ENCODE assay signal across 1 cellular context in the genomic region with DNA sequence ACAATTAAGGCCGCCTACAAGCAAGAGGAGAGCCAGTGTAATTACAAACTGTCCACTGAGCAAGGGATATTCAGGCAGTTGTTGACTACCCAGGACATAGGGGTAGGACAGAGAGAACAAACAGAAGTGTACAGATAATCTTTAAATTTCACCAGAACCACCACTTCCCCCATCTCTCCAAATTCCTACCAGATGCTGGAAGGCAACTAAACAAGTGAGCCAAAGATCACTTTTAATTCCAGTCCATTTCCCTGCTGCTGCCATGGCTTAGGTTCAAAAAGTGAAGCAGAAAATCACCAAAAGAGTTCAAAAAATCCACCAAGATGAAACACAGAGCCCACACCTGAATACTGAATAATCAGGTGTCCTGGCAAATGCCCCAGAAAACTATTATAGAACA.
TF ChIP-seq lines count a peak whose summit lies in the region.

No MANE protein-coding gene starts in this region.

TF ChIP-seq in IMR-90, 13 proteins besides CTCF, POLR2A, EP300 and RAD21:
- TF ChIP-seq BHLHE40 (IDR thresholded peaks at IDR 0.05; ENCODE audit: low read depth, low read length) (no peak), MAFK (IDR thresholded peaks at IDR 0.05; ENCODE audit: low read depth, low read length) (no peak), MAZ (IDR thresholded peaks at IDR 0.05; ENCODE audit: borderline replicate concordance, low read depth, low read length) (no peak), RCOR1 (IDR thresholded peaks at IDR 0.05; ENCODE audit: insufficient replicate concordance, low read length) (no peak), MXI1 (IDR thresholded peaks at IDR 0.05; ENCODE audit: borderline replicate concordance, low read depth, low read length) (no peak), CEBPB (IDR thresholded peaks at IDR 0.05; ENCODE audit: low read depth, low read length) (no peak), RFX5 (IDR thresholded peaks at IDR 0.05; ENCODE audit: low read depth, low read length) (no peak), FOS (IDR thresholded peaks at IDR 0.05; ENCODE audit: low read depth, low read length) (no peak), CHD1 (IDR thresholded peaks at IDR 0.05; ENCODE audit: low read depth, low read length) (no peak), NFE2L2 (IDR thresholded peaks at IDR 0.05; ENCODE audit: low read depth, low read length) (no peak), SMC3 (IDR thresholded peaks at IDR 0.05; ENCODE audit: low read depth, low read length) (no peak)
- TF ChIP-seq, protein P1, sequence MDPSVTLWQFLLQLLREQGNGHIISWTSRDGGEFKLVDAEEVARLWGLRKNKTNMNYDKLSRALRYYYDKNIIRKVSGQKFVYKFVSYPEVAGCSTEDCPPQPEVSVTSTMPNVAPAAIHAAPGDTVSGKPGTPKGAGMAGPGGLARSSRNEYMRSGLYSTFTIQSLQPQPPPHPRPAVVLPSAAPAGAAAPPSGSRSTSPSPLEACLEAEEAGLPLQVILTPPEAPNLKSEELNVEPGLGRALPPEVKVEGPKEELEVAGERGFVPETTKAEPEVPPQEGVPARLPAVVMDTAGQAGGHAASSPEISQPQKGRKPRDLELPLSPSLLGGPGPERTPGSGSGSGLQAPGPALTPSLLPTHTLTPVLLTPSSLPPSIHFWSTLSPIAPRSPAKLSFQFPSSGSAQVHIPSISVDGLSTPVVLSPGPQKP (IDR thresholded peaks at IDR 0.05; ENCODE audit: borderline replicate concordance, low read depth, low read length): no peak
- TF ChIP-seq, protein P2, sequence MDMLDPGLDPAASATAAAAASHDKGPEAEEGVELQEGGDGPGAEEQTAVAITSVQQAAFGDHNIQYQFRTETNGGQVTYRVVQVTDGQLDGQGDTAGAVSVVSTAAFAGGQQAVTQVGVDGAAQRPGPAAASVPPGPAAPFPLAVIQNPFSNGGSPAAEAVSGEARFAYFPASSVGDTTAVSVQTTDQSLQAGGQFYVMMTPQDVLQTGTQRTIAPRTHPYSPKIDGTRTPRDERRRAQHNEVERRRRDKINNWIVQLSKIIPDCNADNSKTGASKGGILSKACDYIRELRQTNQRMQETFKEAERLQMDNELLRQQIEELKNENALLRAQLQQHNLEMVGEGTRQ (IDR thresholded peaks at IDR 0.05; ENCODE audit: low read depth, low read length): no peak
